ENCODE assay signal across 1 cellular context in the genomic region with DNA sequence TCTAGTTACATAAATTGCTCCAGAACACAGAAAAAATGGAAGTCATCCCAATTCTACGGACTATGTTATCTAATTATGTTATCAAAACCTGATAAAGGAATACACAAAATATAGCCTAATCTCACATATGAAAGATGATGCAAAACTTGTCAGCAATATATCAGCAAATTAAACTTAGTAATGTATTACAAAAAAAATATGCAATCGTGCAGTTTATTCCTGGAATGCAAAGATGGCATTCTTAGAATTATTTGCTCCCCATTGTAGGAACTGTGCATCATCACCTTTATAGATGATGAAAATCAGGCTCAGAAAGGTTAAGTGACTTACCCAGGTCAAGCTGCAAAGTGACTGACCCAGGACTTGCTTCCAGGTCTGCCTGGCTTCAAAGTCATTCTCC.
A peak's percentile ranks its signal among the peaks of the same experiment; 100 is the strongest.
TF ChIP-seq lines count a peak whose summit lies in the region.

No MANE protein-coding gene starts in this region.

TF ChIP-seq in IMR-90, 13 proteins besides CTCF, POLR2A, EP300 and RAD21:
- no peak for TF ChIP-seq MXI1 (IDR thresholded peaks at IDR 0.05; ENCODE audit: borderline replicate concordance, low read depth, low read length)
- no peak for TF ChIP-seq CEBPB (IDR thresholded peaks at IDR 0.05; ENCODE audit: low read depth, low read length)
- no peak for TF ChIP-seq CHD1 (IDR thresholded peaks at IDR 0.05; ENCODE audit: low read depth, low read length)
- TF ChIP-seq RFX5 (IDR thresholded peaks at IDR 0.05; ENCODE audit: low read depth, low read length): no peak
- TF ChIP-seq BHLHE40 (IDR thresholded peaks at IDR 0.05; ENCODE audit: low read depth, low read length): no peak
- peak; percentile 21; the same call in 1 of the 2 replicates for TF ChIP-seq MAFK (IDR thresholded peaks at IDR 0.05; ENCODE audit: low read depth, low read length)
- TF ChIP-seq, protein P1, sequence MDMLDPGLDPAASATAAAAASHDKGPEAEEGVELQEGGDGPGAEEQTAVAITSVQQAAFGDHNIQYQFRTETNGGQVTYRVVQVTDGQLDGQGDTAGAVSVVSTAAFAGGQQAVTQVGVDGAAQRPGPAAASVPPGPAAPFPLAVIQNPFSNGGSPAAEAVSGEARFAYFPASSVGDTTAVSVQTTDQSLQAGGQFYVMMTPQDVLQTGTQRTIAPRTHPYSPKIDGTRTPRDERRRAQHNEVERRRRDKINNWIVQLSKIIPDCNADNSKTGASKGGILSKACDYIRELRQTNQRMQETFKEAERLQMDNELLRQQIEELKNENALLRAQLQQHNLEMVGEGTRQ (IDR thresholded peaks at IDR 0.05; ENCODE audit: low read depth, low read length): no peak
